ENCODE assay signal across 10 cellular contexts in genomic region chr9:5263568-5264218, GRCh38. TPM values are rescaled to one million over a fixed set of nuclear protein-coding genes. Genes with fewer than 3 reads are reported as not detected.
DNase-seq lines count a peak whose midpoint lies in the region; ATAC-seq and TF ChIP-seq lines count a peak whose summit lies in the region.
"Had no signal": no experiment of that assay in that cellular context is flagged by ENCODE, and none has a peak within 500 bp of the region (broad histone marks: within the 10 kb centered on the region; RNA-seq: fewer than 3 reads in every experiment).

No MANE protein-coding gene starts in this region.

- no peak for ATAC-seq in HG03135 (IDR thresholded peaks at IDR 0.05; ENCODE audit: unreplicated experiment)
- ATAC-seq: activated naive CD8-positive, alpha-beta T cell treated with anti-CD3 and anti-CD28 coated beads, Interleukin-2, amount 50 U/mL, for 24 hours had no signal

- TF ChIP-seq CTCF in Loucy (conservative IDR thresholded peaks at IDR 0.05; ENCODE audit: low read length), result peak; percentile 45
- peak; percentile 52 for TF ChIP-seq CTCF in chondrocyte (IDR thresholded peaks at IDR 0.05)
- peak; percentile 12 for TF ChIP-seq CTCF in progenitor cell of endocrine pancreas (IDR thresholded peaks at IDR 0.05; ENCODE audit: unreplicated experiment)

- no peaks in the 10 kb centered on the region for H4K20me1 ChIP-seq in Loucy (ENCODE audit: insufficient read depth, low read length, poor library complexity, severe bottlenecking)

- H3K27me3 Mint-ChIP-seq in chondrocyte (ENCODE audit: low read depth) (no peaks in the 10 kb centered on the region), progenitor cell of endocrine pancreas (no peaks in the 10 kb centered on the region)
- H3K27me3 Mint-ChIP-seq: activated naive CD8-positive, alpha-beta T cell treated with anti-CD3 and anti-CD28 coated beads, Interleukin-2, amount 50 U/mL, for 24 hours had no signal

- H3K4me3 Mint-ChIP-seq in chondrocyte (ENCODE audit: unreplicated experiment), result no peak overlapping the region
- no peak overlapping the region for H3K4me3 Mint-ChIP-seq in progenitor cell of endocrine pancreas (ENCODE audit: low read depth)
- H3K4me3 Mint-ChIP-seq: activated naive CD8-positive, alpha-beta T cell treated with anti-CD3 and anti-CD28 coated beads, Interleukin-2, amount 50 U/mL, for 24 hours had no signal

- H3F3A ChIP-seq in Loucy (ENCODE audit: low read depth), result no peaks in the 10 kb centered on the region

- peaks cover 3% of the 10 kb centered on the region for H3K9me3 Mint-ChIP-seq in chondrocyte (ENCODE audit: low read depth)
- no peaks in the 10 kb centered on the region for H3K9me3 Mint-ChIP-seq in progenitor cell of endocrine pancreas (ENCODE audit: low read depth)
- H3K9me3 Mint-ChIP-seq: activated naive CD8-positive, alpha-beta T cell treated with anti-CD3 and anti-CD28 coated beads, Interleukin-2, amount 50 U/mL, for 24 hours had no signal

- peak overlapping the region; percentile 22; the same call in 1 of the 2 replicates for H2AFZ ChIP-seq in Loucy (ENCODE audit: low read length)

- H3K9ac ChIP-seq in Loucy (ENCODE audit: low read depth, low read length, poor library complexity, severe bottlenecking), result no peak overlapping the region

- no peaks in the 10 kb centered on the region for H3K36me3 Mint-ChIP-seq in chondrocyte (ENCODE audit: low read depth)
- no peaks in the 10 kb centered on the region for H3K36me3 Mint-ChIP-seq in progenitor cell of endocrine pancreas (ENCODE audit: insufficient read depth)

- no peaks in the 10 kb centered on the region for H3K9me2 ChIP-seq in Loucy (replicated peaks; ENCODE audit: low read depth, low read length)

- H3K9me3 ChIP-seq in Loucy (ENCODE audit: insufficient read depth, low read depth, low read length), result no peaks in the 10 kb centered on the region

- no peaks in the 10 kb centered on the region for H3K27me3 ChIP-seq in Loucy (ENCODE audit: insufficient read depth, low read length, poor library complexity, severe bottlenecking)

- no peak overlapping the region for H3K4me3 ChIP-seq in Loucy (ENCODE audit: low read length, poor library complexity, severe bottlenecking)

- H3K4me1 ChIP-seq in Loucy (ENCODE audit: insufficient read depth, low read length, poor library complexity, severe bottlenecking), result no peaks in the 10 kb centered on the region

- DNase-seq in DMS53 (lab: John Stamatoyannopoulos, UW) (peak; percentile 47), DMS53 treated with DMSO at 0.1 percent for 48 hours (lab: John Stamatoyannopoulos, UW; ENCODE audit: unreplicated experiment) (no peak), chondrocyte (ENCODE audit: low spot score) (no peak), progenitor cell of endocrine pancreas (ENCODE audit: low spot score, unreplicated experiment) (no peak), GDM1 (lab: John Stamatoyannopoulos, UW) (no peak)
- DNase-seq in activated CD4-positive, alpha-beta T cell treated with anti-CD3 and anti-CD28 coated beads for 4 hours, result no peak
- DNase-seq: activated naive CD8-positive, alpha-beta T cell treated with anti-CD3 and anti-CD28 coated beads, Interleukin-2, amount 50 U/mL, for 24 hours; midbrain had no signal

- H3K4me1 Mint-ChIP-seq in chondrocyte (ENCODE audit: low read depth) (peaks cover 14% of the 10 kb centered on the region), progenitor cell of endocrine pancreas (ENCODE audit: low read depth) (no peaks in the 10 kb centered on the region)

- no peak overlapping the region for H3K27ac Mint-ChIP-seq in chondrocyte (ENCODE audit: unreplicated experiment)
- H3K27ac Mint-ChIP-seq in progenitor cell of endocrine pancreas, result no peak overlapping the region
- H3K27ac Mint-ChIP-seq: activated naive CD8-positive, alpha-beta T cell treated with anti-CD3 and anti-CD28 coated beads, Interleukin-2, amount 50 U/mL, for 24 hours had no signal

- H3K4me2 ChIP-seq in Loucy (ENCODE audit: low read depth, low read length, poor library complexity, severe bottlenecking), result no peak overlapping the region

- no peaks in the 10 kb centered on the region for H3K79me2 ChIP-seq in Loucy (ENCODE audit: insufficient read depth, low read length)

- H3K36me3 ChIP-seq in Loucy (ENCODE audit: insufficient read depth, low read length), result no peaks in the 10 kb centered on the region

RNA-seq across cellular contexts. Expression of gene INSL4, which starts 32.5 kb away (rescaled TPM):
- total RNA-seq in chondrocyte (not detected in 3 replicates), progenitor cell of endocrine pancreas (not detected in 2 replicates)

RNA-seq across cellular contexts. Expression of gene RLN2, which starts 40.8 kb away (rescaled TPM):
- total RNA-seq in chondrocyte (not detected in 3 replicates), progenitor cell of endocrine pancreas (4.0 and 4.4 TPM in 2 replicates)
